Comparison of ENCODE assay signal across 11 cellular contexts in genomic region chr2:176104338-176105077, GRCh38. TPM values are rescaled to one million over a fixed set of nuclear protein-coding genes. Genes with fewer than 3 reads are reported as not detected.
DNase-seq lines count a peak whose midpoint lies in the region; ATAC-seq, FAIRE-seq and TF ChIP-seq lines count a peak whose summit lies in the region.
"Had no signal": no experiment of that assay in that cellular context is flagged by ENCODE, and none has a peak within 500 bp of the region (broad histone marks: within the 10 kb centered on the region; RNA-seq: fewer than 3 reads in every experiment).

No MANE protein-coding gene starts in this region.

- H3K9me1 ChIP-seq in K562 (ENCODE audit: control insufficient read depth, insufficient read depth, low read length): no peaks in the 10 kb centered on the region

- H3K9me3 Mint-ChIP-seq in nephron: no peaks in the 10 kb centered on the region

- H3K36me3 ChIP-seq in HEK293 (ENCODE audit: control insufficient read depth in 2 of 2, insufficient read depth in 1 of 2, low read length in 2 of 2) (peaks cover 0 to 8% of the 10 kb centered on the region in 2 experiments; a peak in 2 of 3 replicates), K562 (ENCODE audit: control insufficient read depth, insufficient read depth, low read length) (no peaks in the 10 kb centered on the region), Karpas-422 (ENCODE audit: insufficient read depth, low read length) (no peaks in the 10 kb centered on the region)

- H3K4me1 ChIP-seq in HEK293 (ENCODE audit: control insufficient read depth, insufficient read depth, low read length) (peaks cover 4% of the 10 kb centered on the region), K562 (replicated peaks in 1 of 2; ENCODE audit: control insufficient read depth in 2 of 2, insufficient read depth in 2 of 2, low read length in 2 of 2) (peaks cover 0 to 18% of the 10 kb centered on the region in 2 experiments; a peak in 1 of 5 replicates), Karpas-422 (ENCODE audit: low read length) (no peaks in the 10 kb centered on the region)

- peaks cover 31% of the 10 kb centered on the region for H3K4me1 Mint-ChIP-seq in nephron

- no peaks in the 10 kb centered on the region for H3K9me2 ChIP-seq in Karpas-422 (replicated peaks; ENCODE audit: insufficient read depth, low read length)

- TF ChIP-seq EP300 in K562 (IDR thresholded peaks at IDR 0.05; ENCODE audit: low read length): no peak

- peaks cover 96% of the 10 kb centered on the region for H3K27me3 Mint-ChIP-seq in nephron (ENCODE audit: low read depth)

- BruUV-seq in K562 (replicated peaks; lab: Mats Ljungman, UMichigan): no TSS peak

- H3K27ac Mint-ChIP-seq in nephron: peak overlapping the region in 2 of 3 experiments; percentile 7 to 94

- TF ChIP-seq CTCF in AG10803 (conservative IDR thresholded peaks at IDR 0.05; ENCODE audit: low read length) (no peak), HEK293 (tag by site-specific recombination; IDR thresholded peaks at IDR 0.05) (peak; percentile 96), K562 (IDR thresholded peaks at IDR 0.05 in 2 of 3, conservative IDR thresholded peaks at IDR 0.05 in 1 of 3; ENCODE audit: insufficient read depth in 2 of 3, low read depth in 1 of 3, low read length in 3 of 3) (no peak), nephron (IDR thresholded peaks at IDR 0.05; ENCODE audit: unreplicated experiment in 3 of 3) (no peak)

- H3K79me2 ChIP-seq in K562 (ENCODE audit: control insufficient read depth, insufficient read depth, low read length) (no peaks in the 10 kb centered on the region), Karpas-422 (ENCODE audit: low read length) (no peaks in the 10 kb centered on the region)

- H3K4me3 Mint-ChIP-seq in nephron: peak overlapping the region; percentile 69 to 86 (median 82)

- TF ChIP-seq POLR2A in K562 (conservative IDR thresholded peaks at IDR 0.05): no peak

- H4K20me1 ChIP-seq in K562 (replicated peaks; ENCODE audit: control insufficient read depth, insufficient read depth, low read length) (peaks cover 4% of the 10 kb centered on the region; the same call in 1 of the 2 replicates), Karpas-422 (ENCODE audit: insufficient read depth, low read depth, low read length) (no peaks in the 10 kb centered on the region)

- in situ Hi-C loops in K562 (cut with MboI): no loop called here

- H3K27me3 ChIP-seq in K562 (ENCODE audit: control insufficient read depth in 2 of 2, insufficient read depth in 2 of 2, low read length in 2 of 2): peaks cover 45 to 68% of the 10 kb centered on the region in 2 experiments
- no peaks in the 10 kb centered on the region for H3K27me3 ChIP-seq in Karpas-422 (ENCODE audit: low read length)

- H3K4me3 ChIP-seq in AG10803 (ENCODE audit: low read length) (peak overlapping the region; percentile 22), HEK293 (ENCODE audit: low read depth, low read length) (peak overlapping the region; percentile 74), K562 (no peak overlapping the region), Karpas-422 (ENCODE audit: low read length) (no peak overlapping the region)

- ATAC-seq in K562 (peak; percentile 56; the same call in 2 of the 3 replicates), GM21529 (IDR thresholded peaks at IDR 0.05; ENCODE audit: unreplicated experiment) (no peak)

- WGBS in K562 (ENCODE audit: insufficient coverage, low coverage, missing lambda C conversion rate): 10% methylated on average over 50 of the region's 56 CpGs

- POLR2A ChIA-PET in HEK293 (lab: Yijun Ruan, JAX) (interaction anchor here (0.8 to 4.2 kb wide), 11 partner anchors 9 to 741 kb away, joined by 3 to 75 read pairs (median 5); partner anchors contain the start of genes HOXD13, HOXD8 and LNPK), K562 (lab: Yijun Ruan, JAX) (no interaction called here)

- H3K9ac ChIP-seq in K562 (ENCODE audit: insufficient read depth in 1 of 2, low read depth in 2 of 2, low read length in 2 of 2) (no peak overlapping the region), Karpas-422 (ENCODE audit: low read length) (no peak overlapping the region)

- no peak for FAIRE-seq in K562 (lab: Jason Lieb, UNC)

- DNase-seq in AG10803 (ENCODE audit: low read depth) (peak; percentile 45), K562 (ENCODE audit: extremely low read depth in 1 of 4, low spot score in 3 of 4) (peak in 1 of 4 experiments; percentile 19), Karpas-422 (no peak), DMS153 treated with DMSO at 0.1 percent for 48 hours (lab: John Stamatoyannopoulos, UW; ENCODE audit: unreplicated experiment) (no peak)
- DNase-seq in stimulated activated CD4-positive, alpha-beta T cell treated with anti-CD3 and anti-CD28 coated beads, Interleukin-15, amount 100 ng/mL, for 24 hours: no peak
- DNase-seq: NCI-H446 treated with DMSO at 0.1 percent for 48 hours had no signal

- H3K9me3 ChIP-seq in HEK293 (ENCODE audit: control insufficient read depth, insufficient read depth, low read depth, low read length) (no peaks in the 10 kb centered on the region), K562 (replicated peaks; ENCODE audit: control insufficient read depth, insufficient read depth, low read depth, low read length) (no peaks in the 10 kb centered on the region), Karpas-422 (ENCODE audit: low read length) (no peaks in the 10 kb centered on the region)

- intact Hi-C loops in K562 (cut with micrococcal nuclease): no loop called here

- CTCF ChIA-PET in HEK293 (lab: Yijun Ruan, JAX) (interaction anchor here (0.6 to 2.2 kb wide), 8 partner anchors 15 to 1410 kb away, joined by 3 to 4 read pairs (median 4); no protein-coding TSS in a partner anchor), K562 (lab: Yijun Ruan, JAX; ENCODE audit: low intra/inter-chr PET ratio) (no interaction called here)

- H2AFZ ChIP-seq in K562 (ENCODE audit: low read depth, low read length) (no peak overlapping the region), Karpas-422 (ENCODE audit: low read length) (no peak overlapping the region)

- H3K27ac ChIP-seq in HEK293 (ENCODE audit: extremely low read depth, low read depth, low read length) (peak overlapping the region; percentile 100), K562 (ENCODE audit: extremely low read depth, low read depth, low read length) (no peak overlapping the region), Karpas-422 (ENCODE audit: low read length) (no peak overlapping the region)
- H3K27ac ChIP-seq: VCaP had no signal

- no peak for TF ChIP-seq RAD21 in K562 (CRISPR knock-in tag; conservative IDR thresholded peaks at IDR 0.05 in 1 of 2, IDR thresholded peaks at IDR 0.05 in 1 of 2)

- H3K36me3 Mint-ChIP-seq in nephron (ENCODE audit: low read depth): peaks cover 11% of the 10 kb centered on the region

- H3K4me2 ChIP-seq in K562 (ENCODE audit: insufficient read depth, low read length) (no peak overlapping the region), Karpas-422 (ENCODE audit: low read depth, low read length, poor library complexity, severe bottlenecking) (no peak overlapping the region)

RNA-seq across cellular contexts. Expression of gene HOXD11, which starts 2.6 kb away (rescaled TPM):
- total RNA-seq in K562 (2011; cell fraction: chromatin; rRNA removed; ENCODE audit: low replicate concordance): not detected in 2 replicates
- not detected in 2 replicates for total RNA-seq in K562 (2011; cell fraction: nucleolus; rRNA removed)
- total RNA-seq in K562 (2011; cell fraction: nucleoplasm; rRNA removed): not detected in 2 replicates
- total RNA-seq in K562 (2014; rRNA removed) (not detected in 2 replicates), K562 (2014; rRNA removed; fragmentation: Illumina TruSeq; extraction: Trizol) (not detected in 2 replicates), K562 (2015; rRNA removed; fragmentation: Illumina TruSeq; extraction: Trizol) (not detected in 2 replicates), K562 (2021) (not detected in 2 replicates)
- polyA plus RNA-seq in K562 (2011; rRNA removed) (not detected in 2 replicates), K562 (2014; fragmentation: Illumina TruSeq; extraction: Trizol) (not detected in 2 replicates), K562 (2014; fragmentation: Nextera tagmentation; extraction: Ambion mirVana) (not detected), K562 (2014; rRNA removed) (not detected in 2 replicates)
- polyA plus RNA-seq in K562 (2011; cell fraction: cytosol; rRNA removed): not detected in 2 replicates
- polyA plus RNA-seq in K562 (2011; cell fraction: nucleus; rRNA removed): not detected in 2 replicates
- not detected in 2 replicates for polyA plus RNA-seq in K562 (2012)
- polyA minus RNA-seq in K562 (2011; rRNA and poly(A)+ RNA removed): not detected in 2 replicates
- polyA minus RNA-seq in K562 (2011; cell fraction: cytosol; rRNA and poly(A)+ RNA removed): not detected in 2 replicates
- not detected in 2 replicates for polyA minus RNA-seq in K562 (2011; cell fraction: nucleus; rRNA and poly(A)+ RNA removed)
- total RNA-seq in Karpas-422 (2014; rRNA removed; shearing (Covaris generic); ENCODE audit: low replicate concordance): not detected in 2 replicates
- total RNA-seq: subcutaneous adipose tissue had no signal

RNA-seq across cellular contexts. Expression of gene HOXD12, which starts 4.9 kb away (rescaled TPM):
- total RNA-seq in K562 (2011; cell fraction: chromatin; rRNA removed; ENCODE audit: low replicate concordance): not detected in 2 replicates
- not detected in 2 replicates for total RNA-seq in K562 (2011; cell fraction: nucleolus; rRNA removed)
- not detected in 2 replicates for total RNA-seq in K562 (2011; cell fraction: nucleoplasm; rRNA removed)
- total RNA-seq in K562 (2014; rRNA removed) (not detected in 2 replicates), K562 (2014; rRNA removed; fragmentation: Illumina TruSeq; extraction: Trizol) (not detected in 2 replicates), K562 (2015; rRNA removed; fragmentation: Illumina TruSeq; extraction: Trizol) (not detected in 2 replicates), K562 (2021) (not detected in 2 replicates)
- polyA plus RNA-seq in K562 (2011; rRNA removed) (not detected in 2 replicates), K562 (2014; fragmentation: Illumina TruSeq; extraction: Trizol) (not detected in 2 replicates), K562 (2014; fragmentation: Nextera tagmentation; extraction: Ambion mirVana) (not detected), K562 (2014; rRNA removed) (not detected in 2 replicates)
- not detected in 2 replicates for polyA plus RNA-seq in K562 (2011; cell fraction: cytosol; rRNA removed)
- polyA plus RNA-seq in K562 (2011; cell fraction: nucleus; rRNA removed): not detected in 2 replicates
- not detected in 2 replicates for polyA plus RNA-seq in K562 (2012)
- polyA minus RNA-seq in K562 (2011; rRNA and poly(A)+ RNA removed): not detected in 2 replicates
- not detected in 2 replicates for polyA minus RNA-seq in K562 (2011; cell fraction: cytosol; rRNA and poly(A)+ RNA removed)
- polyA minus RNA-seq in K562 (2011; cell fraction: nucleus; rRNA and poly(A)+ RNA removed): not detected in 2 replicates
- total RNA-seq in Karpas-422 (2014; rRNA removed; shearing (Covaris generic); ENCODE audit: low replicate concordance): 1.0 and 1.9 TPM in 2 replicates
- total RNA-seq: subcutaneous adipose tissue had no signal

RNA-seq across cellular contexts. Expression of gene HOXD13, which starts 12.0 kb away (rescaled TPM):
- not detected in 2 replicates for total RNA-seq in K562 (2011; cell fraction: chromatin; rRNA removed; ENCODE audit: low replicate concordance)
- total RNA-seq in K562 (2011; cell fraction: nucleolus; rRNA removed): not detected in 2 replicates
- not detected in 2 replicates for total RNA-seq in K562 (2011; cell fraction: nucleoplasm; rRNA removed)
- total RNA-seq in K562 (2014; rRNA removed): not detected in 2 replicates
- total RNA-seq in K562 (2014; rRNA removed; fragmentation: Illumina TruSeq; extraction: Trizol): not detected in 2 replicates
- not detected in 2 replicates for total RNA-seq in K562 (2015; rRNA removed; fragmentation: Illumina TruSeq; extraction: Trizol)
- not detected in 2 replicates for total RNA-seq in K562 (2021)
- polyA plus RNA-seq in K562 (2011; rRNA removed): 0.03 TPM in 1 of 2 replicates, not detected in the other
- polyA plus RNA-seq in K562 (2011; cell fraction: cytosol; rRNA removed): 0.07 TPM in 1 of 2 replicates, not detected in the other
- not detected in 2 replicates for polyA plus RNA-seq in K562 (2011; cell fraction: nucleus; rRNA removed)
- polyA plus RNA-seq in K562 (2012): 0.04 TPM in 1 of 2 replicates, not detected in the other
- polyA plus RNA-seq in K562 (2014; fragmentation: Illumina TruSeq; extraction: Trizol): 0.04 TPM in 1 of 2 replicates, not detected in the other
- polyA plus RNA-seq in K562 (2014; fragmentation: Nextera tagmentation; extraction: Ambion mirVana): not detected
- polyA plus RNA-seq in K562 (2014; rRNA removed): not detected in 2 replicates
- polyA minus RNA-seq in K562 (2011; rRNA and poly(A)+ RNA removed): not detected in 2 replicates
- polyA minus RNA-seq in K562 (2011; cell fraction: cytosol; rRNA and poly(A)+ RNA removed): not detected in 2 replicates
- not detected in 2 replicates for polyA minus RNA-seq in K562 (2011; cell fraction: nucleus; rRNA and poly(A)+ RNA removed)
- not detected in 2 replicates for total RNA-seq in Karpas-422 (2014; rRNA removed; shearing (Covaris generic); ENCODE audit: low replicate concordance)

RNA-seq across cellular contexts. Expression of gene HOXD10, which starts 12.1 kb away (rescaled TPM):
- total RNA-seq in K562 (2011; cell fraction: chromatin; rRNA removed; ENCODE audit: low replicate concordance): not detected in 2 replicates
- not detected in 2 replicates for total RNA-seq in K562 (2011; cell fraction: nucleolus; rRNA removed)
- total RNA-seq in K562 (2011; cell fraction: nucleoplasm; rRNA removed): not detected in 2 replicates
- total RNA-seq in K562 (2014; rRNA removed) (not detected in 2 replicates), K562 (2014; rRNA removed; fragmentation: Illumina TruSeq; extraction: Trizol) (not detected in 2 replicates), K562 (2015; rRNA removed; fragmentation: Illumina TruSeq; extraction: Trizol) (not detected in 2 replicates), K562 (2021) (not detected in 2 replicates)
- polyA plus RNA-seq in K562 (2011; rRNA removed) (not detected in 2 replicates), K562 (2014; fragmentation: Illumina TruSeq; extraction: Trizol) (not detected in 2 replicates), K562 (2014; fragmentation: Nextera tagmentation; extraction: Ambion mirVana) (not detected), K562 (2014; rRNA removed) (not detected in 2 replicates)
- polyA plus RNA-seq in K562 (2011; cell fraction: cytosol; rRNA removed): not detected in 2 replicates
- polyA plus RNA-seq in K562 (2011; cell fraction: nucleus; rRNA removed): not detected in 2 replicates
- polyA plus RNA-seq in K562 (2012): not detected in 2 replicates
- polyA minus RNA-seq in K562 (2011; rRNA and poly(A)+ RNA removed): not detected in 2 replicates
- not detected in 2 replicates for polyA minus RNA-seq in K562 (2011; cell fraction: cytosol; rRNA and poly(A)+ RNA removed)
- not detected in 2 replicates for polyA minus RNA-seq in K562 (2011; cell fraction: nucleus; rRNA and poly(A)+ RNA removed)
- not detected in 2 replicates for total RNA-seq in Karpas-422 (2014; rRNA removed; shearing (Covaris generic); ENCODE audit: low replicate concordance)

RNA-seq across cellular contexts. Expression of gene HOXD9, which starts 18.0 kb away (rescaled TPM):
- not detected in 2 replicates for total RNA-seq in K562 (2011; cell fraction: chromatin; rRNA removed; ENCODE audit: low replicate concordance)
- not detected in 2 replicates for total RNA-seq in K562 (2011; cell fraction: nucleolus; rRNA removed)
- total RNA-seq in K562 (2011; cell fraction: nucleoplasm; rRNA removed): not detected in 2 replicates
- total RNA-seq in K562 (2014; rRNA removed) (not detected in 2 replicates), K562 (2014; rRNA removed; fragmentation: Illumina TruSeq; extraction: Trizol) (not detected in 2 replicates), K562 (2015; rRNA removed; fragmentation: Illumina TruSeq; extraction: Trizol) (not detected in 2 replicates), K562 (2021) (not detected in 2 replicates)
- polyA plus RNA-seq in K562 (2011; rRNA removed) (not detected in 2 replicates), K562 (2014; fragmentation: Illumina TruSeq; extraction: Trizol) (not detected in 2 replicates), K562 (2014; fragmentation: Nextera tagmentation; extraction: Ambion mirVana) (not detected), K562 (2014; rRNA removed) (not detected in 2 replicates)
- not detected in 2 replicates for polyA plus RNA-seq in K562 (2011; cell fraction: cytosol; rRNA removed)
- not detected in 2 replicates for polyA plus RNA-seq in K562 (2011; cell fraction: nucleus; rRNA removed)
- polyA plus RNA-seq in K562 (2012): not detected in 2 replicates
- not detected in 2 replicates for polyA minus RNA-seq in K562 (2011; rRNA and poly(A)+ RNA removed)
- not detected in 2 replicates for polyA minus RNA-seq in K562 (2011; cell fraction: cytosol; rRNA and poly(A)+ RNA removed)
- not detected in 2 replicates for polyA minus RNA-seq in K562 (2011; cell fraction: nucleus; rRNA and poly(A)+ RNA removed)
- not detected in 2 replicates for total RNA-seq in Karpas-422 (2014; rRNA removed; shearing (Covaris generic); ENCODE audit: low replicate concordance)

Comparison
In these comparisons a context has a peak if more than half of its experiments do, and no peak if none do; other contexts are left out.
1. H3K4me3 ChIP-seq: peak in AG10803 (single experiment) and HEK293 (single experiment); none in K562 (single experiment) and Karpas-422 (single experiment).